ENCODE assay signal across 20 cellular contexts in the genomic region with DNA sequence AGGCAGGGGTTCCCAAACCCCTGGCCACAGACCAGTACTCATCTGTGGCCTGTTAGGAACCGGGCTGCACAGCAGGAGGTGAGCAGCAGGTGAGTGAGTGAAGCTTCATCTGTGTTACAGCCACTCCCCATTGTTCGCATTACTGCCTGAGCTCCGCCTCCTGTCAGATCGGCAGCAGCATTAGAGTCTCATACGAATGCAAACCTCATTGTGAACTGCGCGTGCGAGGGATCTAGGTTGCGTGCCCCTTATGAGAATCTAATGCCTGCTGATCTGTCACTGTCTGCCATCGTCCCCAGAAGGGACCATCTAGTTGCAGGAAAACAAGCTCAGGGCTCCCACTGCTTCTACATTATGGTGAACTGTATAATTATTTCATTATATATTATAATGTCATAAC. TPM values are rescaled to one million over a fixed set of nuclear protein-coding genes. Genes with fewer than 3 reads are reported as not detected.
"Had no signal": no experiment of that assay in that cellular context is flagged by ENCODE, and none has a peak within 500 bp of the region (broad histone marks: within the 10 kb centered on the region; RNA-seq: fewer than 3 reads in every experiment).

No MANE protein-coding gene starts in this region.

- H3K27me3 ChIP-seq: brain microvascular endothelial cell, uterus had no signal

- H3K79me2 ChIP-seq: parathyroid adenoma had no signal

- H3K9me3 ChIP-seq: stomach, thoracic aorta, uterus had no signal

- H3K9ac ChIP-seq: parathyroid adenoma had no signal

- H3K4me1 ChIP-seq: parathyroid adenoma, uterus had no signal

- H3K4me3 Mint-ChIP-seq: activated naive CD8-positive, alpha-beta T cell; activated T-cell treated with anti-CD3 and anti-CD28 coated beads, Interleukin-2, amount 50 U/mL, for 4 hours; neural crest cell had no signal

- ATAC-seq: activated CD4-positive, CD25-positive, alpha-beta regulatory T cell treated with anti-CD3 and anti-CD28 coated beads, Interleukin-2, amount 50 U/mL, for 24 hours; activated T-cell treated with anti-CD3 and anti-CD28 coated beads, Interleukin-2, amount 50 U/mL, for 4 hours; esophagus mucosa had no signal

- H3K36me3 Mint-ChIP-seq: activated naive CD8-positive, alpha-beta T cell had no signal

- DNase-seq: activated CD4-positive, alpha-beta T cell treated with anti-CD3 and anti-CD28 coated beads, Interleukin-2, amount 50 U/mL, for 48 hours; activated effector memory CD4-positive, alpha-beta T cell treated with anti-CD3 and anti-CD28 coated beads, Interleukin-2, amount 50 U/mL, for 16 hours; activated T-cell treated with anti-CD3 and anti-CD28 coated beads, Interleukin-2, amount 50 U/mL, for 4 hours; brain microvascular endothelial cell; cerebellar nuclear complex; kidney glomerular epithelial cell; retina; stimulated activated CD4-positive, alpha-beta T cell treated with anti-CD3 and anti-CD28 coated beads, Interleukin-4, amount 100 ng/mL, for 24 hours; uterus had no signal

- H3K9me3 Mint-ChIP-seq: activated T-cell treated with anti-CD3 and anti-CD28 coated beads, Interleukin-2, amount 50 U/mL, for 4 hours; neural crest cell had no signal

- H2AFZ ChIP-seq: parathyroid adenoma had no signal

- H3K27ac ChIP-seq: brain microvascular endothelial cell, parathyroid adenoma, stomach, thoracic aorta, uterus had no signal

- H3K27ac Mint-ChIP-seq: activated naive CD8-positive, alpha-beta T cell had no signal

- H3K27me3 Mint-ChIP-seq: activated naive CD8-positive, alpha-beta T cell had no signal

- H3K4me3 ChIP-seq: stomach, thoracic aorta, uterus had no signal

- H3K36me3 ChIP-seq: brain microvascular endothelial cell, stomach, thoracic aorta, uterus had no signal

RNA-seq across cellular contexts. Expression of a gene that starts 39.0 kb away (rescaled TPM):
- total RNA-seq: activated T-cell treated with anti-CD3 and anti-CD28 coated beads, Interleukin-2, amount 50 U/mL, for 4 hours; dermis microvascular lymphatic vessel endothelial cell; esophagus mucosa; lower leg skin; myocyte; neural crest cell; skeletal muscle tissue; stomach; thoracic aorta; uterus had no signal
- polyA plus RNA-seq: stomach had no signal

RNA-seq across cellular contexts. Expression of a gene that starts 43.9 kb away (rescaled TPM):
- total RNA-seq: activated T-cell treated with anti-CD3 and anti-CD28 coated beads, Interleukin-2, amount 50 U/mL, for 4 hours; dermis microvascular lymphatic vessel endothelial cell; esophagus mucosa; myocyte; neural crest cell; skeletal muscle tissue; stomach; thoracic aorta; uterus had no signal
- polyA plus RNA-seq: stomach had no signal

RNA-seq across cellular contexts. Expression of a gene that starts 46.7 kb away (rescaled TPM):
- total RNA-seq: activated T-cell treated with anti-CD3 and anti-CD28 coated beads, Interleukin-2, amount 50 U/mL, for 4 hours; dermis microvascular lymphatic vessel endothelial cell; esophagus mucosa; lower leg skin; myocyte; neural crest cell; skeletal muscle tissue; stomach; thoracic aorta; uterus had no signal
- polyA plus RNA-seq: stomach had no signal

RNA-seq across cellular contexts. Expression of a gene that starts 51.0 kb away (rescaled TPM):
- total RNA-seq: activated T-cell treated with anti-CD3 and anti-CD28 coated beads, Interleukin-2, amount 50 U/mL, for 4 hours; dermis microvascular lymphatic vessel endothelial cell; esophagus mucosa; lower leg skin; myocyte; neural crest cell; skeletal muscle tissue; stomach; thoracic aorta; uterus had no signal
- polyA plus RNA-seq: stomach had no signal
